In genomic region chr3:105722943-105723556, GRCh38 we compare ENCODE assay signal across 9 cellular contexts.
DNase-seq lines count a peak whose midpoint lies in the region; ATAC-seq and TF ChIP-seq lines count a peak whose summit lies in the region.
"Had no signal": no experiment of that assay in that cellular context is flagged by ENCODE, and none has a peak within 500 bp of the region (broad histone marks: within the 10 kb centered on the region; RNA-seq: fewer than 3 reads in every experiment).

No MANE protein-coding gene starts in this region.

- no peaks in the 10 kb centered on the region for H3K27me3 ChIP-seq in H9 (ENCODE audit: insufficient read depth, low read length)
- no peaks in the 10 kb centered on the region for H3K27me3 ChIP-seq in A673 (replicated peaks; ENCODE audit: insufficient read depth, low read depth, low read length, poor library complexity)

- H3K79me2 ChIP-seq in H9 (ENCODE audit: insufficient read depth, low read length), result no peaks in the 10 kb centered on the region

- intact Hi-C loops in A673 (cut with micrococcal nuclease; ENCODE audit: unreplicated experiment), result no loop called here

- H3K9ac ChIP-seq in H9 (ENCODE audit: extremely low read depth, insufficient read length, low read length), result no peak overlapping the region

- no peak overlapping the region for H2BK20ac ChIP-seq in H9 (ENCODE audit: low read depth, low read length, poor library complexity, severe bottlenecking)

- no peak overlapping the region for H3K14ac ChIP-seq in H9 (ENCODE audit: insufficient read depth, low read length)

- H3K4ac ChIP-seq in H9 (ENCODE audit: low read depth, low read length), result no peak overlapping the region

- H3K4me1 Mint-ChIP-seq in osteocyte (ENCODE audit: unreplicated experiment) (no peaks in the 10 kb centered on the region), H9 (no peaks in the 10 kb centered on the region), progenitor cell of endocrine pancreas (ENCODE audit: low read depth) (no peaks in the 10 kb centered on the region)

- H3K27me3 Mint-ChIP-seq in osteocyte (ENCODE audit: unreplicated experiment) (no peaks in the 10 kb centered on the region), H9 (ENCODE audit: low read depth) (no peaks in the 10 kb centered on the region), progenitor cell of endocrine pancreas (no peaks in the 10 kb centered on the region)

- no peak overlapping the region for H3T11ph ChIP-seq in H9 (ENCODE audit: low read length)

- no peak overlapping the region for H3K4me2 ChIP-seq in H9 (ENCODE audit: insufficient read depth, insufficient read length, low read length)

- no peaks in the 10 kb centered on the region for H4K20me1 ChIP-seq in H9 (ENCODE audit: control insufficient read depth, insufficient read depth, insufficient read length)

- no peaks in the 10 kb centered on the region for H3K23me2 ChIP-seq in H9 (ENCODE audit: insufficient read length, low read depth, low read length, poor library complexity, severe bottlenecking)

- no TSS peak for BruUV-seq in A673 (replicated peaks; lab: Mats Ljungman, UMichigan)

- H3K36me3 ChIP-seq in A673 (ENCODE audit: insufficient read depth, low read length, poor library complexity, severe bottlenecking), result no peaks in the 10 kb centered on the region

- H3K23ac ChIP-seq in H9 (ENCODE audit: insufficient read length, low read depth, low read length), result no peak overlapping the region

- H4K8ac ChIP-seq in H9 (replicated peaks; ENCODE audit: insufficient read length, low read depth, low read length), result no peak overlapping the region

- H3K4me1 ChIP-seq in H9 (ENCODE audit: insufficient read depth, low read length) (no peaks in the 10 kb centered on the region), A673 (ENCODE audit: insufficient read depth, low read length, poor library complexity, severe bottlenecking) (no peaks in the 10 kb centered on the region)

- H2BK120ac ChIP-seq in H9 (ENCODE audit: low read depth, low read length, poor library complexity, severe bottlenecking), result no peak overlapping the region

- no CpG with 5 or more reads among the region's 3 CpGs for WGBS in H9 (ENCODE audit: extremely low coverage, insufficient read length, low lambda C conversion rate)

- H3K27ac Mint-ChIP-seq in osteocyte (ENCODE audit: unreplicated experiment), result no peak overlapping the region
- H3K27ac Mint-ChIP-seq in H9, result no peak overlapping the region
- no peak overlapping the region for H3K27ac Mint-ChIP-seq in progenitor cell of endocrine pancreas

- no peak for TF ChIP-seq CTCF in osteocyte (IDR thresholded peaks at IDR 0.05)
- no peak for TF ChIP-seq CTCF in H9 (conservative IDR thresholded peaks at IDR 0.05)
- TF ChIP-seq CTCF in A673 (conservative IDR thresholded peaks at IDR 0.05; ENCODE audit: low read depth, low read length), result no peak
- no peak for TF ChIP-seq CTCF in progenitor cell of endocrine pancreas (IDR thresholded peaks at IDR 0.05; ENCODE audit: unreplicated experiment)

- H3K27ac ChIP-seq in H9 (ENCODE audit: insufficient read length, low read depth, low read length) (no peak overlapping the region), A673 (ENCODE audit: low read depth, low read length, poor library complexity, severe bottlenecking) (no peak overlapping the region)

- no peak overlapping the region for H2BK5ac ChIP-seq in H9 (ENCODE audit: insufficient read length, low read length)

- no peak overlapping the region for H2BK12ac ChIP-seq in H9 (ENCODE audit: insufficient read length, low read depth, low read length)

- H3K36me3 Mint-ChIP-seq in osteocyte (ENCODE audit: unreplicated experiment) (peaks cover 32% of the 10 kb centered on the region), H9 (ENCODE audit: insufficient read depth in 1 of 3, low read depth in 3 of 3) (peaks cover 14 to 29% (median 28%) of the 10 kb centered on the region in 3 experiments), progenitor cell of endocrine pancreas (ENCODE audit: insufficient read depth) (peaks cover 37% of the 10 kb centered on the region)

- H3K56ac ChIP-seq in H9 (ENCODE audit: insufficient read length, low read depth, low read length), result no peak overlapping the region

- no peak overlapping the region for H2AK5ac ChIP-seq in H9 (ENCODE audit: insufficient read length, low read length)

- H3K4me3 Mint-ChIP-seq in osteocyte (ENCODE audit: unreplicated experiment) (no peak overlapping the region), H9 (no peak overlapping the region), progenitor cell of endocrine pancreas (ENCODE audit: low read depth) (no peak overlapping the region)

- H2AFZ ChIP-seq in H9 (ENCODE audit: low read length), result no peak overlapping the region

- no peaks in the 10 kb centered on the region for H3K79me1 ChIP-seq in H9 (ENCODE audit: insufficient read depth, low read depth, low read length, poor library complexity, severe bottlenecking)

- H3K18ac ChIP-seq in H9 (ENCODE audit: insufficient read length, low read depth, low read length), result no peak overlapping the region

- POLR2A ChIA-PET in A673 (lab: Charles Lee; ENCODE audit: low non-redundant PET), result no interaction called here

- no peak overlapping the region for H3K4me3 ChIP-seq in A673 (ENCODE audit: low read depth, low read length, poor library complexity, severe bottlenecking)
- H3K4me3 ChIP-seq: skin epidermis had no signal

- ATAC-seq in GM18508 (IDR thresholded peaks at IDR 0.05; ENCODE audit: insufficient read depth, unreplicated experiment) (peak; percentile 100), GM21619 (IDR thresholded peaks at IDR 0.05; ENCODE audit: unreplicated experiment) (peak; percentile 100)

- H4K5ac ChIP-seq in H9 (ENCODE audit: insufficient read length, low read depth, low read length), result no peak overlapping the region

- peaks cover 4% of the 10 kb centered on the region for H3K9me3 Mint-ChIP-seq in osteocyte (ENCODE audit: unreplicated experiment)
- H3K9me3 Mint-ChIP-seq in H9, result peaks cover 11% of the 10 kb centered on the region in 2 experiments; a peak in 4 of 5 replicates
- peaks cover 11% of the 10 kb centered on the region for H3K9me3 Mint-ChIP-seq in progenitor cell of endocrine pancreas (ENCODE audit: low read depth)

- H4K91ac ChIP-seq in H9 (ENCODE audit: insufficient read length, low read depth, low read length), result no peak overlapping the region

- H3K9me3 ChIP-seq in H9 (ENCODE audit: control insufficient read depth, low read depth, low read length) (no peaks in the 10 kb centered on the region), A673 (ENCODE audit: low read depth, low read length, poor library complexity, severe bottlenecking) (no peaks in the 10 kb centered on the region)

- CTCF ChIA-PET in A673 (lab: Charles Lee), result no interaction called here

- H2BK15ac ChIP-seq in H9 (ENCODE audit: low read depth, low read length), result no peak overlapping the region

- DNase-seq in HPDE6-E6E7 (ENCODE audit: extremely low spot score) (peak; percentile 7), foreskin melanocyte (peak; percentile 26), osteocyte (ENCODE audit: extremely low spot score, unreplicated experiment) (no peak), H9 (no peak), A673 (ENCODE audit: low spot score) (no peak), progenitor cell of endocrine pancreas (ENCODE audit: low spot score, unreplicated experiment) (no peak)

Comparison
In these comparisons a context has a peak if more than half of its experiments do, and no peak if none do; other contexts are left out.
1. DNase-seq: peak in HPDE6-E6E7 (single experiment) and foreskin melanocyte (single experiment); none in osteocyte (single experiment), H9 (single experiment), A673 (single experiment) and progenitor cell of endocrine pancreas (single experiment).